9 cellular contexts compared by ENCODE assay signal in the genomic region with DNA sequence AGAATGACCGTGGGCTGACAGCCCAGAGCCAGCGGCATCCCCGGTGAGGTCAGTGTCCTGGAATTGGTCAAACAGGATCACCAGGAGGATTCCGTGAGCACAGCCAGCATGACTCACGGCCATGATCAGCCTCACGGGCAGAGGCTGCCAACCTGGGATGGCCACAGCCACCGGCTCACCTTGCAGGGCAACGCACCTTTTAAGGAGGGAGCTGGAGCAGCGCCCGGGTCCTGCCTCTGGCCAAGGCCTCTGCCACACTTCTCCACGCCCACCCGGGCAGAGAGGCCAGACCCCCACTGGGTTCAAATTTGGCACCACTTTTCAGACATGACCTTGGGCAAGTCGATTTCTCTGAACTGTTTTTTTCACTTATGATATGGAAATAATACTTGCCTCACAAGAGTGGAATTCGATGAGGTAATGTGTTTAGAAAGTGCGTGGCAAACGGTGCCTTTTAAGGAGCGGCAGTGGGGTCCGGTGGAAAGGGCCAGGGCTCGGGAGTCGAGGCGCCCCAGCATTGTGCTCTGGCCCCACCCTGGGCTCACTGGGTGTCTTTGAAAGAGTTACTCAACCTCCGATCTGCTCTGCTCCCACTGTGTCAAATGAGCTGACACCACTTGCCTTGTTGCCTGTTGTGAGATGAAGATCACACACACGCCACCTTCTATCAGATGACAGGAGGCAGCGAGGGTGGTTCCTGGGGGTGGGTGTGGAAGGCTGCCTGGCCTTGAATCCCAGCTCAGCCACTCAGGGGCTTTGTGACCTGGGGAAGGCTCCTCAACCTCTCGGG. TPM values are rescaled to one million over a fixed set of nuclear protein-coding genes. Genes with fewer than 3 reads are reported as not detected.
DNase-seq lines count a peak whose midpoint lies in the region; ATAC-seq, FAIRE-seq and TF ChIP-seq lines count a peak whose summit lies in the region.
"Had no signal": no experiment of that assay in that cellular context is flagged by ENCODE, and none has a peak within 500 bp of the region (broad histone marks: within the 10 kb centered on the region; RNA-seq: fewer than 3 reads in every experiment).

No MANE protein-coding gene starts in this region.

- no peaks in the 10 kb centered on the region for H4K20me1 ChIP-seq in astrocyte (ENCODE audit: insufficient read depth, low read length)

- POLR2A ChIA-PET in HEK293 (lab: Yijun Ruan, JAX): interaction anchor here (0.8 to 3.3 kb wide), 12 partner anchors 10 to 138 kb away, joined by 3 to 23 read pairs (median 8); partner anchors contain the start of genes MYH9 and TXN2

- H3K4me3 ChIP-seq in HEK293 (ENCODE audit: low read depth, low read length) (no peak overlapping the region), astrocyte (ENCODE audit: insufficient read depth, low read depth, low read length) (no peak overlapping the region)

- no peaks in the 10 kb centered on the region for H3K27me3 ChIP-seq in astrocyte (ENCODE audit: insufficient read depth, low read length)

- H3K9me3 ChIP-seq in HEK293 (ENCODE audit: control insufficient read depth, insufficient read depth, low read depth, low read length): no peaks in the 10 kb centered on the region
- no peaks in the 10 kb centered on the region for H3K9me3 ChIP-seq in astrocyte (ENCODE audit: insufficient read depth, low read depth, low read length)

- peak overlapping the region; percentile 36 for H3K4me2 ChIP-seq in astrocyte (ENCODE audit: low read length)

- H3K4me3 Mint-ChIP-seq in astrocyte (ENCODE audit: unreplicated experiment): peak overlapping the region; percentile 14
- H3K4me3 Mint-ChIP-seq in stimulated activated effector memory CD8-positive, alpha-beta T cell treated with anti-CD3 and anti-CD28 coated beads, Interleukin-12 subunit alpha, Interleukin-12 subunit beta, amount 100 ng/mL, for 72 hours: no peak overlapping the region

- H3K9me3 Mint-ChIP-seq in astrocyte (ENCODE audit: unreplicated experiment): no peaks in the 10 kb centered on the region
- H3K9me3 Mint-ChIP-seq in stimulated activated effector memory CD8-positive, alpha-beta T cell treated with anti-CD3 and anti-CD28 coated beads, Interleukin-12 subunit alpha, Interleukin-12 subunit beta, amount 100 ng/mL, for 72 hours: no peaks in the 10 kb centered on the region

- CTCF ChIA-PET in HEK293 (lab: Yijun Ruan, JAX): interaction anchor here (0.5 to 7.3 kb wide), 8 partner anchors 10 to 510 kb away, joined by 3 to 132 read pairs (median 4); no protein-coding TSS in a partner anchor

- H3K9ac ChIP-seq in astrocyte (ENCODE audit: low read length): peak overlapping the region; percentile 81

- H3K4me1 Mint-ChIP-seq in astrocyte (ENCODE audit: low read depth, unreplicated experiment): peaks cover 55% of the 10 kb centered on the region
- H3K4me1 Mint-ChIP-seq in stimulated activated effector memory CD8-positive, alpha-beta T cell treated with anti-CD3 and anti-CD28 coated beads, Interleukin-12 subunit alpha, Interleukin-12 subunit beta, amount 100 ng/mL, for 72 hours: peaks cover 23% of the 10 kb centered on the region

- ATAC-seq in stimulated activated effector memory CD8-positive, alpha-beta T cell treated with anti-CD3 and anti-CD28 coated beads, Interleukin-12 subunit alpha, Interleukin-12 subunit beta, amount 100 ng/mL, for 72 hours: no peak
- no peak for ATAC-seq in HG02759 (IDR thresholded peaks at IDR 0.05; ENCODE audit: unreplicated experiment)
- ATAC-seq in GM21723 (IDR thresholded peaks at IDR 0.05; ENCODE audit: unreplicated experiment): no peak

- H3K36me3 ChIP-seq in HEK293 (ENCODE audit: control insufficient read depth in 2 of 2, insufficient read depth in 1 of 2, low read length in 2 of 2) (peaks cover 0 to 36% of the 10 kb centered on the region in 2 experiments; a peak in 2 of 3 replicates), astrocyte (ENCODE audit: insufficient read depth, low read length) (no peaks in the 10 kb centered on the region)

- H3K36me3 Mint-ChIP-seq in astrocyte (ENCODE audit: low read depth, unreplicated experiment): peaks cover 3% of the 10 kb centered on the region
- H3K36me3 Mint-ChIP-seq in stimulated activated effector memory CD8-positive, alpha-beta T cell treated with anti-CD3 and anti-CD28 coated beads, Interleukin-12 subunit alpha, Interleukin-12 subunit beta, amount 100 ng/mL, for 72 hours: peaks cover 20% of the 10 kb centered on the region

- H3K79me2 ChIP-seq in astrocyte (ENCODE audit: insufficient read depth, low read length): peaks cover 33% of the 10 kb centered on the region

- H3K27me3 Mint-ChIP-seq in astrocyte (ENCODE audit: low read depth, unreplicated experiment): no peaks in the 10 kb centered on the region

- FAIRE-seq in astrocyte (lab: Jason Lieb, UNC): peak; percentile 87

- H3K27ac ChIP-seq in HEK293 (ENCODE audit: extremely low read depth, low read depth, low read length): peak overlapping the region; percentile 71
- H3K27ac ChIP-seq in astrocyte (ENCODE audit: low read depth, low read length): peak overlapping the region; percentile 98

- DNase-seq in astrocyte (ENCODE audit: low read depth) (peak; percentile 92), hepatic stellate cell (ENCODE audit: low spot score) (peak; percentile 85), NCI-H524 treated with DMSO at 0.1 percent for 48 hours (lab: John Stamatoyannopoulos, UW) (no peak), NCI-H2227 (lab: John Stamatoyannopoulos, UW; ENCODE audit: unreplicated experiment) (no peak)
- no peak for DNase-seq in stimulated activated effector memory CD8-positive, alpha-beta T cell treated with anti-CD3 and anti-CD28 coated beads, Interleukin-12 subunit alpha, Interleukin-12 subunit beta, amount 100 ng/mL, for 72 hours (ENCODE audit: low spot score in 2 of 2)
- DNase-seq: activated gamma-delta T cell had no signal

- H2AFZ ChIP-seq in astrocyte (ENCODE audit: low read depth, low read length): no peak overlapping the region

- peak overlapping the region; percentile 99 for H3K27ac Mint-ChIP-seq in astrocyte (ENCODE audit: unreplicated experiment)
- H3K27ac Mint-ChIP-seq in stimulated activated effector memory CD8-positive, alpha-beta T cell treated with anti-CD3 and anti-CD28 coated beads, Interleukin-12 subunit alpha, Interleukin-12 subunit beta, amount 100 ng/mL, for 72 hours: peak overlapping the region; percentile 86

- H3K4me1 ChIP-seq in HEK293 (ENCODE audit: control insufficient read depth, insufficient read depth, low read length): peaks cover 21% of the 10 kb centered on the region
- H3K4me1 ChIP-seq in astrocyte (ENCODE audit: insufficient read depth, low read length): peaks cover 68% of the 10 kb centered on the region

- TF ChIP-seq CTCF in HEK293 (tag by site-specific recombination; IDR thresholded peaks at IDR 0.05) (no peak), astrocyte (IDR thresholded peaks at IDR 0.05; ENCODE audit: insufficient read depth, low read depth, low read length) (no peak)

TF ChIP-seq in HEK293, 187 proteins besides CTCF, POLR2A, EP300 and RAD21 (continues in another document):
- TF ChIP-seq ZEB2 (tag by site-specific recombination; IDR thresholded peaks at IDR 0.05): peak; percentile 82; the same call in 1 of the 2 replicates
- TF ChIP-seq ZNF37A (tag by site-specific recombination; IDR thresholded peaks at IDR 0.05): no peak
- peak; percentile 86 for TF ChIP-seq PRDM1 (tag by site-specific recombination; IDR thresholded peaks at IDR 0.05)
- peak; percentile 69; the same call in 1 of the 2 replicates for TF ChIP-seq ZNF677 (tag by site-specific recombination; IDR thresholded peaks at IDR 0.05)
- no peak for TF ChIP-seq SCRT1 (tag by site-specific recombination; IDR thresholded peaks at IDR 0.05; ENCODE audit: borderline replicate concordance)
- TF ChIP-seq ZNF24 (tag by site-specific recombination; IDR thresholded peaks at IDR 0.05): 0 out of 2 replicates have a peak, but pooled peaks have one; percentile 47
- TF ChIP-seq, protein P1, sequence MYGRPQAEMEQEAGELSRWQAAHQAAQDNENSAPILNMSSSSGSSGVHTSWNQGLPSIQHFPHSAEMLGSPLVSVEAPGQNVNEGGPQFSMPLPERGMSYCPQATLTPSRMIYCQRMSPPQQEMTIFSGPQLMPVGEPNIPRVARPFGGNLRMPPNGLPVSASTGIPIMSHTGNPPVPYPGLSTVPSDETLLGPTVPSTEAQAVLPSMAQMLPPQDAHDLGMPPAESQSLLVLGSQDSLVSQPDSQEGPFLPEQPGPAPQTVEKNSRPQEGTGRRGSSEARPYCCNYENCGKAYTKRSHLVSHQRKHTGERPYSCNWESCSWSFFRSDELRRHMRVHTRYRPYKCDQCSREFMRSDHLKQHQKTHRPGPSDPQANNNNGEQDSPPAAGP (tag by site-specific recombination; IDR thresholded peaks at IDR 0.05): peak; percentile 97
- no peak for TF ChIP-seq ZNF571 (tag by site-specific recombination; IDR thresholded peaks at IDR 0.05)
- TF ChIP-seq KLF8 (tag by site-specific recombination; IDR thresholded peaks at IDR 0.05): peak; percentile 59; the same call in 1 of the 2 replicates
- 0 out of 2 replicates have a peak, but pooled peaks have one; percentile 34 for TF ChIP-seq SCRT2 (tag by site-specific recombination; IDR thresholded peaks at IDR 0.05)
- no peak for TF ChIP-seq ZNF19 (tag by site-specific recombination; IDR thresholded peaks at IDR 0.05; ENCODE audit: low read depth)
- TF ChIP-seq MZF1 (tag by site-specific recombination; IDR thresholded peaks at IDR 0.05; ENCODE audit: borderline replicate concordance): no peak
- TF ChIP-seq FEZF1 (tag by site-specific recombination; IDR thresholded peaks at IDR 0.05): 0 out of 2 replicates have a peak, but pooled peaks have one; percentile 8
- TF ChIP-seq ZFP69B (tag by site-specific recombination; IDR thresholded peaks at IDR 0.05): peak; percentile 91
- TF ChIP-seq, protein P2, sequence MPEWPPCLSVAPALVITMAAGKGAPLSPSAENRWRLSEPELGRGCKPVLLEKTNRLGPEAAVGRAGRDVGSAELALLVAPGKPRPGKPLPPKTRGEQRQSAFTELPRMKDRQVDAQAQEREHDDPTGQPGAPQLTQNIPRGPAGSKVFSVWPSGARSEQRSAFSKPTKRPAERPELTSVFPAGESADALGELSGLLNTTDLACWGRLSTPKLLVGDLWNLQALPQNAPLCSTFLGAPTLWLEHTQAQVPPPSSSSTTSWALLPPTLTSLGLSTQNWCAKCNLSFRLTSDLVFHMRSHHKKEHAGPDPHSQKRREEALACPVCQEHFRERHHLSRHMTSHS (tag by site-specific recombination; IDR thresholded peaks at IDR 0.05): no peak
- TF ChIP-seq EGR2 (tag by site-specific recombination; IDR thresholded peaks at IDR 0.05; ENCODE audit: low read depth): peak; percentile 55

RNA-seq across cellular contexts. Expression of gene TXN2, which starts 16.0 kb away (rescaled TPM):
- total RNA-seq in astrocyte: 56.4 and 61.0 TPM in 2 replicates

RNA-seq across cellular contexts. Expression of gene FOXRED2, which starts 41.4 kb away (rescaled TPM):
- total RNA-seq in astrocyte: 5.3 and 5.9 TPM in 2 replicates

Comparison
In these comparisons a context has a peak if more than half of its experiments do, and no peak if none do; other contexts are left out.
1. DNase-seq: peak in astrocyte (single experiment) and hepatic stellate cell (single experiment); none in stimulated activated effector memory CD8-positive, alpha-beta T cell treated with anti-CD3 and anti-CD28 coated beads, Interleukin-12 subunit alpha, Interleukin-12 subunit beta, amount 100 ng/mL, for 72 hours (0 of 2), NCI-H524 treated with DMSO at 0.1 percent for 48 hours (single experiment) and NCI-H2227 (single experiment).